15 cellular contexts compared by ENCODE assay signal in the genomic region with DNA sequence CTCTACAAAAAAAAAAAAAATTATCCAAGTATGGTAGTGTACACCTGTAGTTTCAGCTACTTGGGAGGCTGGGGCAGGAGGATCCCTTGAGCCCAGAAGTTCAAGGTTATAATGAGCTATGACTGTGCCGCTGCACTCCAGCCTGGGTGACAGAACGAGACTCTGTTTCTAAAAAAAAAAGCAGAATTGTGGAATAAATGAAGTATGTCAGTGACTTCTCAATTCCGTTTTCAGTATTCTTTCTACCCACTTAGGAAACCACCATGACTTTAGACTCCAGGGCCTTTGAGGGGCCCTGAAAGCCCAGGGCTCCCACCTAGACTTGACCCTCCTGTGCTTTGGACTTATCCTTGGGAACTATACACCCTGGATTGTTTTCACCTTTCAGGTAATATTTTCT. TPM values are rescaled to one million over a fixed set of nuclear protein-coding genes. Genes with fewer than 3 reads are reported as not detected.
A peak's percentile ranks its signal among the peaks of the same experiment; 100 is the strongest.
DNase-seq lines count a peak whose midpoint lies in the region; ATAC-seq and TF ChIP-seq lines count a peak whose summit lies in the region.
"Had no signal": no experiment of that assay in that cellular context is flagged by ENCODE, and none has a peak within 500 bp of the region (broad histone marks: within the 10 kb centered on the region; RNA-seq: fewer than 3 reads in every experiment).

No MANE protein-coding gene starts in this region.

- ATAC-seq in GM19438 (IDR thresholded peaks at IDR 0.05; ENCODE audit: low read depth, unreplicated experiment) (peak; percentile 50), HG02885 (IDR thresholded peaks at IDR 0.05; ENCODE audit: poor library complexity, unreplicated experiment) (peak; percentile 61), natural killer cell (no peak), T-cell (replicated peaks in 1 of 4) (no peak)

- in situ Hi-C loops in GM13977 (cut with MboI; ENCODE audit: low pct_unique_long_range_greater_than_20kb, low sequenced_read_pairs, unreplicated experiment): no loop called here

- intact Hi-C loops in head of caudate nucleus (cut with DNase I): no loop called here
- intact Hi-C loops in natural killer cell (cut with micrococcal nuclease): loop anchor here (5.0 kb wide), 1 partner anchor 967 kb away; no protein-coding TSS in a partner anchor

- H3K9me3 Mint-ChIP-seq in natural killer cell (no peaks in the 10 kb centered on the region), T-cell (no peaks in the 10 kb centered on the region)
- H3K9me3 Mint-ChIP-seq: CD4-positive, CD25-positive, alpha-beta regulatory T cell had no signal

- peak; percentile 52 for DNase-seq in GM13977 (ENCODE audit: low spot score)
- peak; percentile 40 for DNase-seq in NAMALWA (ENCODE audit: low spot score)
- no peak for DNase-seq in head of caudate nucleus
- DNase-seq in natural killer cell: no peak
- DNase-seq in T-cell: no peak
- DNase-seq in HPDE6-E6E7 (ENCODE audit: extremely low spot score): no peak
- DNase-seq: activated CD4-positive, CD25-positive, alpha-beta regulatory T cell; CD4-positive, CD25-positive, alpha-beta regulatory T cell; hypothalamus; mesendoderm; NCI-H2227 treated with DMSO at 0.1 percent for 48 hours; posterior cingulate gyrus; stimulated activated CD4-positive, alpha-beta T cell treated with anti-CD3 and anti-CD28 coated beads, Interleukin-2, amount 100 ng/mL, for 48 hours had no signal

- H3K36me3 Mint-ChIP-seq in natural killer cell (no peaks in the 10 kb centered on the region), T-cell (no peaks in the 10 kb centered on the region)
- H3K36me3 Mint-ChIP-seq: CD4-positive, CD25-positive, alpha-beta regulatory T cell had no signal

- TF ChIP-seq CTCF in GM13977 (IDR thresholded peaks at IDR 0.05; ENCODE audit: extremely low read depth, insufficient read depth, missing control alignments) (no peak), natural killer cell (IDR thresholded peaks at IDR 0.05) (no peak)

- H3K4me3 Mint-ChIP-seq in natural killer cell: no peak overlapping the region
- no peak overlapping the region for H3K4me3 Mint-ChIP-seq in T-cell
- H3K4me3 Mint-ChIP-seq: CD4-positive, CD25-positive, alpha-beta regulatory T cell had no signal

- CTCF ChIA-PET in T-cell (lab: Charles Lee): interaction anchor here (0.6 to 1.4 kb wide), 5 partner anchors 79 to 1155 kb away, joined by 3 to 6 read pairs (median 4); no protein-coding TSS in a partner anchor

- H3K4me1 Mint-ChIP-seq in natural killer cell (no peaks in the 10 kb centered on the region), T-cell (peaks cover 32 to 50% (median 32%) of the 10 kb centered on the region in 3 donors)

- POLR2A ChIA-PET in T-cell (lab: Charles Lee): interaction anchor here in 1 of 2 donors (0.7 kb wide), 2 partner anchors 83 to 149 kb away, joined by 4 to 7 read pairs; no protein-coding TSS in a partner anchor

- no peak overlapping the region for H3K27ac Mint-ChIP-seq in natural killer cell
- H3K27ac Mint-ChIP-seq in T-cell: no peak overlapping the region

- H3K27me3 Mint-ChIP-seq in natural killer cell (ENCODE audit: low read depth in 2 of 2) (peaks cover 0 to 10% of the 10 kb centered on the region in 2 donors), T-cell (no peaks in the 10 kb centered on the region)

RNA-seq across cellular contexts. Expression of a gene that starts 6.5 kb away (rescaled TPM):
- 10 to 100 TPM; 36.6 to 53.3 (median 43.5) TPM for total RNA-seq in natural killer cell
- total RNA-seq in T-cell: 10 to 100 TPM; 47.1 to 65.6 (median 52.5) TPM

Comparison
In these comparisons a context has a peak if more than half of its experiments do, and no peak if none do; other contexts are left out.
1. DNase-seq: peak in GM13977 (single experiment) and NAMALWA (single experiment); none in head of caudate nucleus (0 of 42), natural killer cell (single experiment), T-cell (0 of 34) and HPDE6-E6E7 (single experiment).
2. ATAC-seq: peak in GM19438 (single experiment) and HG02885 (single experiment); none in natural killer cell (0 of 3) and T-cell (0 of 4).